Comparison of ENCODE assay signal across 1 cellular context in the genomic region with DNA sequence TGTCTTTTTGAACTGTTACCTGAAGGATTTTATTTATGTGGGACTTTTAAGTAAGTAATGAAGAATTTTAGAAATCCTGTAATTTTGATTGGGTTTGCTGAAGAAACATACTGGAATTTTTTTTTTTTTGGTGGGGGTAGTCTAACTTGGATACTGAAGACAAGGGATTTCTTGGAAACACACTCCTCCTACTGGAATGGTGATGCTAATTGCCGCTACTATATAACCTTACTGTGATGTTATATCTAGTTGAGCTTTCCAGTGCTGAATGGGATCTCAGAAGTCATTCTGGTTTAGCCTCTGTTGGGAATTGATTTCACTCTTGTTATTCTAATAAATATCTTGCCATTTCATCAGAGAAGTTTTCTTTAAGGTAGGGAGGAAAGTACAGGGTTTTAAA.
TF ChIP-seq lines count a peak whose summit lies in the region.

No MANE protein-coding gene starts in this region.

TF ChIP-seq in K562, 482 proteins besides CTCF, POLR2A, EP300 and RAD21 (continued from another document):
- TF ChIP-seq, protein P1, sequence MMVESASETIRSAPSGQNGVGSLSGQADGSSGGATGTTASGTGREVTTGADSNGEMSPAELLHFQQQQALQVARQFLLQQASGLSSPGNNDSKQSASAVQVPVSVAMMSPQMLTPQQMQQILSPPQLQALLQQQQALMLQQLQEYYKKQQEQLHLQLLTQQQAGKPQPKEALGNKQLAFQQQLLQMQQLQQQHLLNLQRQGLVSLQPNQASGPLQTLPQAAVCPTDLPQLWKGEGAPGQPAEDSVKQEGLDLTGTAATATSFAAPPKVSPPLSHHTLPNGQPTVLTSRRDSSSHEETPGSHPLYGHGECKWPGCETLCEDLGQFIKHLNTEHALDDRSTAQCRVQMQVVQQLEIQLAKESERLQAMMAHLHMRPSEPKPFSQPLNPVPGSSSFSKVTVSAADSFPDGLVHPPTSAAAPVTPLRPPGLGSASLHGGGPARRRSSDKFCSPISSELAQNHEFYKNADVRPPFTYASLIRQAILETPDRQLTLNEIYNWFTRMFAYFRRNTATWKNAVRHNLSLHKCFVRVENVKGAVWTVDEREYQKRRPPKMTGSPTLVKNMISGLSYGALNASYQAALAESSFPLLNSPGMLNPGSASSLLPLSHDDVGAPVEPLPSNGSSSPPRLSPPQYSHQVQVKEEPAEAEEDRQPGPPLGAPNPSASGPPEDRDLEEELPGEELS (CRISPR knock-in tag; IDR thresholded peaks at IDR 0.05; ENCODE audit: borderline replicate concordance) = no peak
- TF ChIP-seq ZNF354B (CRISPR knock-in tag; IDR thresholded peaks at IDR 0.05) (no peak), NCOA4 (IDR thresholded peaks at IDR 0.05; ENCODE audit: partially characterized antibody) (no peak), POLR2G (IDR thresholded peaks at IDR 0.05; ENCODE audit: low read depth, low read length) (no peak), MIER1 (IDR thresholded peaks at IDR 0.05; ENCODE audit: low read depth) (no peak)
- TF ChIP-seq, protein P2, sequence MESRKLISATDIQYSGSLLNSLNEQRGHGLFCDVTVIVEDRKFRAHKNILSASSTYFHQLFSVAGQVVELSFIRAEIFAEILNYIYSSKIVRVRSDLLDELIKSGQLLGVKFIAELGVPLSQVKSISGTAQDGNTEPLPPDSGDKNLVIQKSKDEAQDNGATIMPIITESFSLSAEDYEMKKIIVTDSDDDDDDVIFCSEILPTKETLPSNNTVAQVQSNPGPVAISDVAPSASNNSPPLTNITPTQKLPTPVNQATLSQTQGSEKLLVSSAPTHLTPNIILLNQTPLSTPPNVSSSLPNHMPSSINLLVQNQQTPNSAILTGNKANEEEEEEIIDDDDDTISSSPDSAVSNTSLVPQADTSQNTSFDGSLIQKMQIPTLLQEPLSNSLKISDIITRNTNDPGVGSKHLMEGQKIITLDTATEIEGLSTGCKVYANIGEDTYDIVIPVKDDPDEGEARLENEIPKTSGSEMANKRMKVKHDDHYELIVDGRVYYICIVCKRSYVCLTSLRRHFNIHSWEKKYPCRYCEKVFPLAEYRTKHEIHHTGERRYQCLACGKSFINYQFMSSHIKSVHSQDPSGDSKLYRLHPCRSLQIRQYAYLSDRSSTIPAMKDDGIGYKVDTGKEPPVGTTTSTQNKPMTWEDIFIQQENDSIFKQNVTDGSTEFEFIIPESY (CRISPR knock-in tag; IDR thresholded peaks at IDR 0.05) = 0 out of 2 replicates have a peak, but pooled peaks have one; percentile 29
- TF ChIP-seq, protein P3, sequence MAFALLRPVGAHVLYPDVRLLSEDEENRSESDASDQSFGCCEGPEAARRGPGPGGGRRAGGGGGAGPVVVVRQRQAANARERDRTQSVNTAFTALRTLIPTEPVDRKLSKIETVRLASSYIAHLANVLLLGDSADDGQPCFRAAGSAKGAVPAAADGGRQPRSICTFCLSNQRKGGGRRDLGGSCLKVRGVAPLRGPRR (CRISPR knock-in tag; IDR thresholded peaks at IDR 0.05) = no peak
